In the genomic region with DNA sequence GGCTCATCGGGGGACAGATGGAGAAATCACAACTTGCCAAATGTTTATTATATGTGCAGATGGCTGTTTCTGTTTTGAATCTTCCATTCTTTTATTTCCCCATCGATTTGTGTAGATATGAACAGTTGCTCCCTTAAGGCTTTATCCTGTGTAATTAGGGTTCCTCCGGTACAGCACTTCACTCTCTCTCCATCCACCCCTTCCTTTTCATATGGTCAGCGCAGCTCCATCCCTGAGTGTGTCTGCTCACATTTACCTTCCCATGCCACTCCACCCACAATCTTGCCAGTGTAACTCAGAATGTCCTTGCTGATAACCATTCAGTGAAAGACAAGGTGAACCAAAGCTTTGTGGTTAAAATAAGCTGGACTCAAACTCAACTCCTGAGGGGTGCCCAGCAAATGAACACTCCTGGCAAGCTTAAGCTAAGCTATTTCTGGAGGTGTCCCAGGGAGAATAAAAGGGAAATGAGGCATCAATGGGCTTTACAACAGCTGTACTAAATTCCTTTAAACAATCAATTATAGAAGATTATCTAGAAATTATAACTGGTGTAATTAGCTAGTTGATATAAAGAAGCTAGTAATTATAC, we compare ENCODE assay signal across 10 cellular contexts.
"Had no signal": no experiment of that assay in that cellular context is flagged by ENCODE, and none has a peak within 500 bp of the region (broad histone marks: within the 10 kb centered on the region; RNA-seq: fewer than 3 reads in every experiment).

No MANE protein-coding gene starts in this region.

- H3K4me3 ChIP-seq: mucosa of descending colon, thoracic aorta had no signal

- H3K36me3 ChIP-seq: thoracic aorta had no signal

- ATAC-seq: mucosa of descending colon, natural killer cell had no signal

- DNase-seq: activated effector memory CD4-positive, alpha-beta T cell treated with Interleukin-2 at 50 U/mL for 16 hours; activated T-cell treated with anti-CD3 and anti-CD28 coated beads, Interleukin-2, amount 50 U/mL, for 1 hour; amniotic stem cell; endodermal cell; erythroblast; immature natural killer cell; mucosa of descending colon; natural killer cell; stimulated activated CD4-positive, alpha-beta T cell treated with anti-CD3 and anti-CD28 coated beads, Interleukin-4, amount 100 ng/mL, for 24 hours had no signal

- H3K9me3 ChIP-seq: mucosa of descending colon, thoracic aorta had no signal

- H3K27ac ChIP-seq: thoracic aorta had no signal
